ENCODE assay signal across 16 cellular contexts in the genomic region with DNA sequence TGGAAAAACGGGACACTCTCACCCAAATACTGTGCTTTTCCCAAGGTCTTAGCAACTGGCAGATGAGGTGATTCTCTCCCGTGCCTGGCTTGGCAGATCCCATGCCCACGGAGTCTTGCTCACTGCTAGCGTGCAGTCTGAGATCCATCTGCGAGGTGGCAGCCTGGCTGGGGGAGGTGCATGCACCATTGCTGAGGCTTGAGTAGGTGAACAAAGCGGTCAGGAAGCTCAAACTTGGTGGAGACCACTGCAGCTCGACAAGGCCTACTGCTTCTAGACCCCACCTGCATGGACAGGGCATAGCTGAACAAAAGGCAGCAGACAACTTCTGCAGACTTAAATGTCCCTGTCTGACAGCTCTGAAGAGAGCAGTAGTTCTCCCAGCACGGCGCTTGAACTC. TPM values are rescaled to one million over a fixed set of nuclear protein-coding genes. Genes with fewer than 3 reads are reported as not detected.
"Had no signal": no experiment of that assay in that cellular context is flagged by ENCODE, and none has a peak within 500 bp of the region (broad histone marks: within the 10 kb centered on the region; RNA-seq: fewer than 3 reads in every experiment).

No MANE protein-coding gene starts in this region.

RNA-seq across cellular contexts. Expression of gene VAX2, which starts 24.2 kb away (rescaled TPM):
- total RNA-seq: activated naive CD4-positive, alpha-beta T cell treated with anti-CD3 and anti-CD28 coated beads for 36 hours; activated naive CD8-positive, alpha-beta T cell treated with anti-CD3 and anti-CD28 coated beads for 36 hours; activated naive CD8-positive, alpha-beta T cell treated with anti-CD3 and anti-CD28 coated beads, Interleukin-2, amount 10 ng/mL, durations not matched to agents 7 days and 5 days; activated T-cell treated with anti-CD3 and anti-CD28 coated beads, Interleukin-2, amount 50 U/mL, for 72 hours; activated T-helper 1 cell treated with anti-CD3 and anti-CD28 coated beads, Interleukin-12 subunit alpha, Interleukin-12 subunit beta, Interleukin-2, Interleukin-4 antibody, amounts not matched to agents 30 ng/mL and 10 ng/mL and 1 ng/mL, durations not matched to agents 14 hours and 24 hours and 36 hours; activated T-helper 17 cell treated with anti-CD3 and anti-CD28 coated beads, Interleukin-2, amount 50 U/mL, for 72 hours; activated T-helper 2 cell treated with anti-CD3 and anti-CD28 coated beads, Interferon-gamma antibody, Interleukin-2, Interleukin-4, amounts not matched to agents 10 μg/mL and 5 μg/mL and 100 μg/mL, durations not matched to agents 14 hours and 24 hours and 36 hours; bronchial epithelial cell; cardiac muscle cell had no signal
- polyA plus RNA-seq: cardiac muscle cell had no signal

RNA-seq across cellular contexts. Expression of gene CD207, which starts 40.5 kb away (rescaled TPM):
- total RNA-seq: activated naive CD4-positive, alpha-beta T cell treated with anti-CD3 and anti-CD28 coated beads for 36 hours; activated naive CD4-positive, alpha-beta T cell treated with anti-CD3 and anti-CD28 coated beads, Interleukin-2, amount 50 U/mL, for 72 hours; activated naive CD8-positive, alpha-beta T cell treated with anti-CD3 and anti-CD28 coated beads for 36 hours; activated naive CD8-positive, alpha-beta T cell treated with anti-CD3 and anti-CD28 coated beads, Interleukin-2, amount 10 ng/mL, durations not matched to agents 7 days and 5 days; activated T-cell treated with anti-CD3 and anti-CD28 coated beads, Interleukin-2, amount 50 U/mL, for 4 hours; activated T-cell treated with anti-CD3 and anti-CD28 coated beads, Interleukin-2, amount 50 U/mL, for 72 hours; activated T-helper 1 cell treated with anti-CD3 and anti-CD28 coated beads, Interleukin-12 subunit alpha, Interleukin-12 subunit beta, Interleukin-2, Interleukin-4 antibody, amounts not matched to agents 30 ng/mL and 10 ng/mL and 1 ng/mL, durations not matched to agents 14 hours and 24 hours and 36 hours; activated T-helper 17 cell treated with anti-CD3 and anti-CD28 coated beads, Interleukin-2, amount 50 U/mL, for 72 hours; activated T-helper 2 cell treated with anti-CD3 and anti-CD28 coated beads, Interferon-gamma antibody, Interleukin-2, Interleukin-4, amounts not matched to agents 10 μg/mL and 5 μg/mL and 100 μg/mL, durations not matched to agents 14 hours and 24 hours and 36 hours; adrenal gland; ascending aorta; astrocyte; body of pancreas; bronchial epithelial cell; cardiac muscle cell had no signal
- polyA plus RNA-seq: aorta, cardiac muscle cell had no signal

RNA-seq across cellular contexts. Expression of gene CLEC4F, which starts 55.7 kb away (rescaled TPM):
- total RNA-seq: activated naive CD4-positive, alpha-beta T cell treated with anti-CD3 and anti-CD28 coated beads for 36 hours; activated naive CD8-positive, alpha-beta T cell treated with anti-CD3 and anti-CD28 coated beads for 36 hours; activated naive CD8-positive, alpha-beta T cell treated with anti-CD3 and anti-CD28 coated beads, Interleukin-2, amount 10 ng/mL, durations not matched to agents 7 days and 5 days; activated T-cell treated with anti-CD3 and anti-CD28 coated beads, Interleukin-2, amount 50 U/mL, for 4 hours; activated T-cell treated with anti-CD3 and anti-CD28 coated beads, Interleukin-2, amount 50 U/mL, for 72 hours; adrenal gland; ascending aorta; astrocyte; bronchial epithelial cell; cardiac muscle cell had no signal
- polyA plus RNA-seq: aorta, cardiac muscle cell had no signal

RNA-seq across cellular contexts. Expression of gene ATP6V1B1, which starts 59.6 kb away (rescaled TPM):
- total RNA-seq: activated naive CD4-positive, alpha-beta T cell treated with anti-CD3 and anti-CD28 coated beads for 36 hours; activated naive CD8-positive, alpha-beta T cell treated with anti-CD3 and anti-CD28 coated beads for 36 hours; activated naive CD8-positive, alpha-beta T cell treated with anti-CD3 and anti-CD28 coated beads, Interleukin-2, amount 10 ng/mL, durations not matched to agents 7 days and 5 days; activated T-cell treated with anti-CD3 and anti-CD28 coated beads, Interleukin-2, amount 50 U/mL, for 4 hours; activated T-cell treated with anti-CD3 and anti-CD28 coated beads, Interleukin-2, amount 50 U/mL, for 72 hours; activated T-helper 1 cell treated with anti-CD3 and anti-CD28 coated beads, Interleukin-12 subunit alpha, Interleukin-12 subunit beta, Interleukin-2, Interleukin-4 antibody, amounts not matched to agents 30 ng/mL and 10 ng/mL and 1 ng/mL, durations not matched to agents 14 hours and 24 hours and 36 hours; activated T-helper 17 cell treated with anti-CD3 and anti-CD28 coated beads, Interleukin-2, amount 50 U/mL, for 72 hours; activated T-helper 2 cell treated with anti-CD3 and anti-CD28 coated beads, Interferon-gamma antibody, Interleukin-2, Interleukin-4, amounts not matched to agents 10 μg/mL and 5 μg/mL and 100 μg/mL, durations not matched to agents 14 hours and 24 hours and 36 hours; ascending aorta; astrocyte; bronchial epithelial cell had no signal
- polyA plus RNA-seq: cardiac muscle cell had no signal
